Comparison of ENCODE assay signal across 1 cellular context in genomic region chr13:94673841-94674240, GRCh38.
TF ChIP-seq lines count a peak whose summit lies in the region.

No MANE protein-coding gene starts in this region.

TF ChIP-seq in K562, 482 proteins besides CTCF, POLR2A, EP300 and RAD21 (continued from another document):
- TF ChIP-seq, protein P1, sequence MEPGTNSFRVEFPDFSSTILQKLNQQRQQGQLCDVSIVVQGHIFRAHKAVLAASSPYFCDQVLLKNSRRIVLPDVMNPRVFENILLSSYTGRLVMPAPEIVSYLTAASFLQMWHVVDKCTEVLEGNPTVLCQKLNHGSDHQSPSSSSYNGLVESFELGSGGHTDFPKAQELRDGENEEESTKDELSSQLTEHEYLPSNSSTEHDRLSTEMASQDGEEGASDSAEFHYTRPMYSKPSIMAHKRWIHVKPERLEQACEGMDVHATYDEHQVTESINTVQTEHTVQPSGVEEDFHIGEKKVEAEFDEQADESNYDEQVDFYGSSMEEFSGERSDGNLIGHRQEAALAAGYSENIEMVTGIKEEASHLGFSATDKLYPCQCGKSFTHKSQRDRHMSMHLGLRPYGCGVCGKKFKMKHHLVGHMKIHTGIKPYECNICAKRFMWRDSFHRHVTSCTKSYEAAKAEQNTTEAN (CRISPR knock-in tag; IDR thresholded peaks at IDR 0.05) = no peak
- TF ChIP-seq MLLT1 (IDR thresholded peaks at IDR 0.05) (no peak), SUPT5H (IDR thresholded peaks at IDR 0.05) (no peak), HEY1 (CRISPR knock-in tag; IDR thresholded peaks at IDR 0.05; ENCODE audit: borderline replicate concordance) (no peak), ZNF780A (CRISPR knock-in tag; IDR thresholded peaks at IDR 0.05) (no peak), MTA3 (IDR thresholded peaks at IDR 0.05; ENCODE audit: borderline replicate concordance) (no peak), DNMT1 (IDR thresholded peaks at IDR 0.05) (no peak), PATZ1 (CRISPR knock-in tag; IDR thresholded peaks at IDR 0.05; ENCODE audit: borderline replicate concordance) (no peak)
